12 cellular contexts compared by ENCODE assay signal in genomic region chr4:1569461-1570151, GRCh38.
"Had no signal": no experiment of that assay in that cellular context is flagged by ENCODE, and none has a peak within 500 bp of the region (broad histone marks: within the 10 kb centered on the region; RNA-seq: fewer than 3 reads in every experiment).

No MANE protein-coding gene starts in this region.

- H3K4me1 ChIP-seq: left lung had no signal

- H3K27ac ChIP-seq: neutrophil, suprapubic skin had no signal

- H3K4me3 ChIP-seq: suprapubic skin had no signal

- ATAC-seq: left lung; stimulated activated naive CD8-positive, alpha-beta T cell treated with anti-CD3 and anti-CD28 coated beads, Interleukin-15, Interleukin-2, amounts not matched to agents 100 U/mL and 50 U/mL, for 24 hours had no signal

- H3K9me3 ChIP-seq: left lung, neutrophil, suprapubic skin had no signal

- FAIRE-seq: TTC549 had no signal

- DNase-seq: activated CD4-positive, CD25-positive, alpha-beta regulatory T cell; activated effector memory CD4-positive, alpha-beta T cell treated with Interleukin-2 at 50 U/mL for 16 hours; activated T-cell treated with anti-CD3 and anti-CD28 coated beads, Interleukin-2, amount 50 U/mL, for 1 hour; cerebellar nuclear complex; dermis blood vessel endothelial cell; stimulated activated CD4-positive, alpha-beta T cell treated with anti-CD3 and anti-CD28 coated beads, Interleukin-4, amount 100 ng/mL, for 1 hour; stimulated activated CD8-positive, alpha-beta memory T cell treated with anti-CD3 and anti-CD28 coated beads, Interleukin-4, amount 100 ng/mL, for 48 hours; stimulated activated naive CD8-positive, alpha-beta T cell treated with anti-CD3 and anti-CD28 coated beads, Interleukin-15, Interleukin-2, amounts not matched to agents 100 U/mL and 50 U/mL, for 24 hours had no signal

- H3K36me3 ChIP-seq: left lung, neutrophil, suprapubic skin had no signal
